In the genomic region with DNA sequence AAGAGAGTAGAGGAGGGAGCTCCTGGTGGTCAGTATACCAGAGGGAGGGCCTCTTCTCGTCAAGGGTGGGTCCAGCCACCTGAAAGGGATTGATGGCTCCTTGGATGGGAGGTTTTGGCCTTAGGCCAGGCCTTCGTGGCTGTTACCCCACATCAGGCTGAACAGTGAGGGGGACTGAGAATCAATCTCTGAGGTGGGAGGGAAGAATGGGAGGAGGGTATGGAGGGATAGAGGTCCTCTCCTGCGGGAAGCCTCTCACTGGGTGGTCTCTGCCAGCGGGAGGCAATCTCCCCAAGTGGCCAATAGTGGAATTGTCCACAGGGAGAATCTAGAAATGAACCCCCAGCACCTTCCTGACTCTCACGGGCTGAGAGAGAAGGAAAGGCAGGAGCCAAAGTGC, we compare ENCODE assay signal across 11 cellular contexts. TPM values are rescaled to one million over a fixed set of nuclear protein-coding genes. Genes with fewer than 3 reads are reported as not detected.
A peak's percentile ranks its signal among the peaks of the same experiment; 100 is the strongest.
DNase-seq lines count a peak whose midpoint lies in the region; ATAC-seq and TF ChIP-seq lines count a peak whose summit lies in the region.
"Had no signal": no experiment of that assay in that cellular context is flagged by ENCODE, and none has a peak within 500 bp of the region (broad histone marks: within the 10 kb centered on the region; RNA-seq: fewer than 3 reads in every experiment).

No MANE protein-coding gene starts in this region.

- H2BK5ac ChIP-seq in mesenchymal stem cell (ENCODE audit: low read depth, low read length, poor library complexity, severe bottlenecking): no peak overlapping the region

- TF ChIP-seq CTCF in activated CD8-positive, alpha-beta T cell treated with anti-CD3 and anti-CD28 coated beads for 36 hours (IDR thresholded peaks at IDR 0.05): peak; percentile 57
- TF ChIP-seq CTCF in SK-N-SH (IDR thresholded peaks at IDR 0.05) (peak; percentile 41; the same call in 1 of the 2 replicates), fibroblast of villous mesenchyme (IDR thresholded peaks at IDR 0.05; ENCODE audit: insufficient read depth, low read depth, low read length) (peak; percentile 43)

- peaks cover 6% of the 10 kb centered on the region for H3K9me3 Mint-ChIP-seq in activated CD8-positive, alpha-beta T cell treated with anti-CD3 and anti-CD28 coated beads for 36 hours
- H3K9me3 Mint-ChIP-seq in activated CD8-positive, alpha-beta T cell treated with anti-CD3 and anti-CD28 coated beads, Interleukin-2, amount 10 ng/mL, durations not matched to agents 7 days and 5 days (ENCODE audit: insufficient read depth): no peaks in the 10 kb centered on the region
- H3K9me3 Mint-ChIP-seq: T-helper 2 cell treated with Interferon-gamma antibody and Interleukin-4, amounts not matched to agents 5 μg/mL and 100 μg/mL, for 36 hours had no signal

- no peak overlapping the region for H2AFZ ChIP-seq in SK-N-SH (ENCODE audit: low read depth)
- H2AFZ ChIP-seq in mesenchymal stem cell (ENCODE audit: low read depth, low read length): no peak overlapping the region

- H3K18ac ChIP-seq in mesenchymal stem cell (ENCODE audit: low read depth in 1 of 2, low read length in 2 of 2): no peak overlapping the region

- H3K79me1 ChIP-seq in mesenchymal stem cell (replicated peaks; ENCODE audit: low read length, poor library complexity, severe bottlenecking): no peaks in the 10 kb centered on the region

- H4K8ac ChIP-seq in mesenchymal stem cell (ENCODE audit: low read length): no peak overlapping the region

- TF ChIP-seq RAD21 in SK-N-SH (IDR thresholded peaks at IDR 0.05; ENCODE audit: low read length): no peak

- no peak overlapping the region; a peak in 1 of 4 replicates for H3K27ac ChIP-seq in SK-N-SH (ENCODE audit: low read depth in 2 of 2, low read length in 1 of 2)
- no peak overlapping the region for H3K27ac ChIP-seq in mesenchymal stem cell (ENCODE audit: low read length, poor library complexity, severe bottlenecking)

- H3K4me2 ChIP-seq in SK-N-SH (no peak overlapping the region), mesenchymal stem cell (ENCODE audit: low read length, poor library complexity, severe bottlenecking) (no peak overlapping the region)

- no peaks in the 10 kb centered on the region for H3K36me3 ChIP-seq in SK-N-SH (replicated peaks in 1 of 2; ENCODE audit: control insufficient read depth in 1 of 2, insufficient read depth in 2 of 2, low read length in 1 of 2)
- no peaks in the 10 kb centered on the region for H3K36me3 ChIP-seq in mesenchymal stem cell (ENCODE audit: control insufficient read depth in 1 of 2, insufficient read depth in 2 of 2, low read depth in 1 of 2, low read length in 2 of 2)

- H3K14ac ChIP-seq in mesenchymal stem cell (ENCODE audit: low read length in 2 of 2): no peak overlapping the region

- no peak overlapping the region for H3K23ac ChIP-seq in mesenchymal stem cell (ENCODE audit: low read length in 2 of 2)

- no peak overlapping the region for H2BK15ac ChIP-seq in mesenchymal stem cell (ENCODE audit: low read depth, poor library complexity, severe bottlenecking)

- no peaks in the 10 kb centered on the region for H3F3A ChIP-seq in SK-N-SH (replicated peaks; ENCODE audit: insufficient read depth)

- no peaks in the 10 kb centered on the region for H3K27me3 Mint-ChIP-seq in activated CD8-positive, alpha-beta T cell treated with anti-CD3 and anti-CD28 coated beads for 36 hours
- H3K27me3 Mint-ChIP-seq in activated CD8-positive, alpha-beta T cell treated with anti-CD3 and anti-CD28 coated beads, Interleukin-2, amount 10 ng/mL, durations not matched to agents 7 days and 5 days (ENCODE audit: low read depth): no peaks in the 10 kb centered on the region
- H3K27me3 Mint-ChIP-seq: stimulated activated memory B cell treated with anti-CD40 and anti-IgM and Interleukin-4, amounts not matched to agents 10 μg/mL and 1 μg/mL and 100 μg/mL, for 72 hours had no signal

- peaks cover 0 to 29% of the 10 kb centered on the region in 2 experiments; a peak in 1 of 4 replicates for H3K4me1 ChIP-seq in SK-N-SH (ENCODE audit: control insufficient read depth in 1 of 2, insufficient read depth in 2 of 2, low read depth in 1 of 2, low read length in 1 of 2)
- H3K4me1 ChIP-seq in mesenchymal stem cell (ENCODE audit: control insufficient read depth, insufficient read depth, low read depth, low read length): peaks cover 7% of the 10 kb centered on the region

- H3K4me3 ChIP-seq in SK-N-SH (ENCODE audit: low read depth in 2 of 2, low read length in 1 of 2): no peak overlapping the region
- no peak overlapping the region for H3K4me3 ChIP-seq in fibroblast of villous mesenchyme (ENCODE audit: low read depth, low read length)
- no peak overlapping the region for H3K4me3 ChIP-seq in mesenchymal stem cell (ENCODE audit: insufficient read depth in 1 of 2, low read depth in 1 of 2, low read length in 2 of 2)

- 57% methylated on average over 5 of the region's 5 CpGs for WGBS in SK-N-SH (ENCODE audit: low lambda C conversion rate)
- WGBS in mesenchymal stem cell: 87% methylated on average over 4 of the region's 5 CpGs

- no peak overlapping the region for H3K4me3 Mint-ChIP-seq in activated CD8-positive, alpha-beta T cell treated with anti-CD3 and anti-CD28 coated beads for 36 hours
- no peak overlapping the region for H3K4me3 Mint-ChIP-seq in activated CD8-positive, alpha-beta T cell treated with anti-CD3 and anti-CD28 coated beads, Interleukin-2, amount 10 ng/mL, durations not matched to agents 7 days and 5 days
- H3K4me3 Mint-ChIP-seq: stimulated activated memory B cell treated with anti-CD40 and anti-IgM and Interleukin-4, amounts not matched to agents 10 μg/mL and 1 μg/mL and 100 μg/mL, for 72 hours; T-helper 2 cell treated with Interferon-gamma antibody and Interleukin-4, amounts not matched to agents 5 μg/mL and 100 μg/mL, for 36 hours had no signal

- H2BK120ac ChIP-seq in mesenchymal stem cell (ENCODE audit: low read depth, low read length): no peak overlapping the region

- no peak overlapping the region for H3K4ac ChIP-seq in mesenchymal stem cell (ENCODE audit: low read depth in 1 of 2, low read length in 2 of 2)

- no peaks in the 10 kb centered on the region for H3K9me2 ChIP-seq in SK-N-SH

- H3K9me3 ChIP-seq in SK-N-SH (no peaks in the 10 kb centered on the region), mesenchymal stem cell (ENCODE audit: control insufficient read depth, low read length) (peaks cover 3% of the 10 kb centered on the region)

- H3K9ac ChIP-seq in SK-N-SH: no peak overlapping the region
- no peak overlapping the region for H3K9ac ChIP-seq in mesenchymal stem cell (ENCODE audit: low read length)

- no peak overlapping the region for H2AK5ac ChIP-seq in mesenchymal stem cell (ENCODE audit: low read length, severe bottlenecking)

- H3K36me3 Mint-ChIP-seq in activated CD8-positive, alpha-beta T cell treated with anti-CD3 and anti-CD28 coated beads for 36 hours (ENCODE audit: low read depth): no peaks in the 10 kb centered on the region
- H3K36me3 Mint-ChIP-seq in activated CD8-positive, alpha-beta T cell treated with anti-CD3 and anti-CD28 coated beads, Interleukin-2, amount 10 ng/mL, durations not matched to agents 7 days and 5 days (ENCODE audit: low read depth): no peaks in the 10 kb centered on the region

- H3K27me3 ChIP-seq in SK-N-SH (ENCODE audit: insufficient read depth): no peaks in the 10 kb centered on the region
- H3K27me3 ChIP-seq in mesenchymal stem cell (ENCODE audit: control insufficient read depth in 1 of 2, insufficient read depth in 1 of 2, low read length in 2 of 2): no peaks in the 10 kb centered on the region

- POLR2A ChIA-PET in activated CD8-positive, alpha-beta T cell treated with anti-CD3 and anti-CD28 coated beads for 36 hours (lab: Charles Lee): interaction anchor here (0.6 kb wide), 1 partner anchor 544 kb away, joined by 3 read pairs; no protein-coding TSS in a partner anchor
- POLR2A ChIA-PET in activated CD8-positive, alpha-beta T cell treated with anti-CD3 and anti-CD28 coated beads, Interleukin-2, amount 10 ng/mL, durations not matched to agents 7 days and 5 days (lab: Charles Lee): no interaction called here
- POLR2A ChIA-PET in SK-N-SH (lab: Yijun Ruan, JAX): no interaction called here

- intact Hi-C loops in activated CD8-positive, alpha-beta T cell treated with anti-CD3 and anti-CD28 coated beads for 36 hours (cut with micrococcal nuclease): no loop called here

- H3K79me2 ChIP-seq in SK-N-SH (ENCODE audit: insufficient read depth): no peaks in the 10 kb centered on the region

- no peak overlapping the region for H4K91ac ChIP-seq in mesenchymal stem cell (ENCODE audit: low read length)

- H3K4me1 Mint-ChIP-seq in activated CD8-positive, alpha-beta T cell treated with anti-CD3 and anti-CD28 coated beads for 36 hours (ENCODE audit: low read depth): peaks cover 15% of the 10 kb centered on the region
- H3K4me1 Mint-ChIP-seq in activated CD8-positive, alpha-beta T cell treated with anti-CD3 and anti-CD28 coated beads, Interleukin-2, amount 10 ng/mL, durations not matched to agents 7 days and 5 days (ENCODE audit: low read depth): peaks cover 18% of the 10 kb centered on the region
- H3K4me1 Mint-ChIP-seq: stimulated activated memory B cell treated with anti-CD40 and anti-IgM and Interleukin-4, amounts not matched to agents 10 μg/mL and 1 μg/mL and 100 μg/mL, for 72 hours had no signal

- CTCF ChIA-PET in activated CD8-positive, alpha-beta T cell treated with anti-CD3 and anti-CD28 coated beads for 36 hours (lab: Charles Lee): no interaction called here
- CTCF ChIA-PET in activated CD8-positive, alpha-beta T cell treated with anti-CD3 and anti-CD28 coated beads, Interleukin-2, amount 10 ng/mL, durations not matched to agents 7 days and 5 days (lab: Charles Lee): no interaction called here
- CTCF ChIA-PET in SK-N-SH (lab: Yijun Ruan, JAX): interaction anchor here (1.0 to 1.6 kb wide), 2 partner anchors 8 to 67 kb away, joined by 4 read pairs; no protein-coding TSS in a partner anchor

- no peak for ATAC-seq in activated CD8-positive, alpha-beta T cell treated with anti-CD3 and anti-CD28 coated beads for 36 hours
- ATAC-seq in activated CD8-positive, alpha-beta T cell treated with anti-CD3 and anti-CD28 coated beads, Interleukin-2, amount 10 ng/mL, durations not matched to agents 7 days and 5 days: no peak
- ATAC-seq: stimulated activated memory B cell treated with anti-CD40 and anti-IgM and Interleukin-4, amounts not matched to agents 10 μg/mL and 1 μg/mL and 100 μg/mL, for 72 hours had no signal

- H4K20me1 ChIP-seq in SK-N-SH (ENCODE audit: insufficient read depth): no peaks in the 10 kb centered on the region

- DNase-seq in activated CD8-positive, alpha-beta T cell treated with anti-CD3 and anti-CD28 coated beads for 36 hours: no peak
- no peak for DNase-seq in activated CD8-positive, alpha-beta T cell treated with anti-CD3 and anti-CD28 coated beads, Interleukin-2, amount 10 ng/mL, durations not matched to agents 7 days and 5 days
- DNase-seq in SK-N-SH (peak; percentile 36), fibroblast of villous mesenchyme (ENCODE audit: low read depth) (no peak), ureter (ENCODE audit: low spot score) (peak; percentile 35), medulla oblongata (ENCODE audit: extremely low spot score) (no peak), mesenchymal stem cell (no peak)
- DNase-seq in activated CD4-positive, alpha-beta T cell treated with anti-CD3 and anti-CD28 coated beads for 1 hour: no peak
- DNase-seq: NCI-H2081 treated with DMSO at 0.1 percent for 48 hours had no signal

- H2BK12ac ChIP-seq in mesenchymal stem cell (ENCODE audit: low read length in 2 of 2): no peak overlapping the region

- no peak overlapping the region for H3K27ac Mint-ChIP-seq in activated CD8-positive, alpha-beta T cell treated with anti-CD3 and anti-CD28 coated beads for 36 hours
- no peak overlapping the region for H3K27ac Mint-ChIP-seq in activated CD8-positive, alpha-beta T cell treated with anti-CD3 and anti-CD28 coated beads, Interleukin-2, amount 10 ng/mL, durations not matched to agents 7 days and 5 days
- H3K27ac Mint-ChIP-seq: stimulated activated memory B cell treated with anti-CD40 and anti-IgM and Interleukin-4, amounts not matched to agents 10 μg/mL and 1 μg/mL and 100 μg/mL, for 72 hours; T-helper 2 cell treated with Interferon-gamma antibody and Interleukin-4, amounts not matched to agents 5 μg/mL and 100 μg/mL, for 36 hours had no signal

- no peak for TF ChIP-seq EP300 in SK-N-SH (IDR thresholded peaks at IDR 0.05; ENCODE audit: borderline replicate concordance in 1 of 2, low read depth in 1 of 2, low read length in 1 of 2)

RNA-seq across cellular contexts. Expression of a gene that starts 53.5 kb away (rescaled TPM):
- total RNA-seq in activated CD8-positive, alpha-beta T cell treated with anti-CD3 and anti-CD28 coated beads for 36 hours: under 1 TPM; 0.09 TPM
- under 1 TPM; 0.05 to 0.34 TPM for total RNA-seq in activated CD8-positive, alpha-beta T cell treated with anti-CD3 and anti-CD28 coated beads, Interleukin-2, amount 10 ng/mL, durations not matched to agents 7 days and 5 days
- 0.07 and 0.08 TPM in 2 replicates for polyA plus RNA-seq in SK-N-SH (2012; rRNA removed)
- 0.04 and 0.13 TPM in 2 replicates for polyA plus RNA-seq in SK-N-SH (2012; cell fraction: cytosol; rRNA removed)
- polyA plus RNA-seq in SK-N-SH (2012; cell fraction: nucleus; rRNA removed): 0.23 and 0.25 TPM in 2 replicates
- under 0.01 TPM in 2 replicates for total RNA-seq in fibroblast of villous mesenchyme
- total RNA-seq in ureter: 2.4 TPM
- 0.03 TPM for polyA plus RNA-seq in mesenchymal stem cell (2013, experiment 1 of 2)
- 0.01 TPM for polyA plus RNA-seq in mesenchymal stem cell (2013, experiment 2 of 2)

Comparison
In these comparisons a context has a peak if more than half of its experiments do, and no peak if none do; other contexts are left out.
1. DNase-seq: peak in SK-N-SH (single experiment) and ureter (single experiment); none in activated CD8-positive, alpha-beta T cell treated with anti-CD3 and anti-CD28 coated beads for 36 hours (single experiment), activated CD8-positive, alpha-beta T cell treated with anti-CD3 and anti-CD28 coated beads, Interleukin-2, amount 10 ng/mL, durations not matched to agents 7 days and 5 days (single experiment), fibroblast of villous mesenchyme (single experiment), activated CD4-positive, alpha-beta T cell treated with anti-CD3 and anti-CD28 coated beads for 1 hour (single experiment), medulla oblongata (single experiment) and mesenchymal stem cell (single experiment).
2. Peak in every context shown above with its lines, with median percentiles within 50 percentile points of each other: CTCF ChIP-seq.